ENCODE assay signal across 20 cellular contexts in the genomic region with DNA sequence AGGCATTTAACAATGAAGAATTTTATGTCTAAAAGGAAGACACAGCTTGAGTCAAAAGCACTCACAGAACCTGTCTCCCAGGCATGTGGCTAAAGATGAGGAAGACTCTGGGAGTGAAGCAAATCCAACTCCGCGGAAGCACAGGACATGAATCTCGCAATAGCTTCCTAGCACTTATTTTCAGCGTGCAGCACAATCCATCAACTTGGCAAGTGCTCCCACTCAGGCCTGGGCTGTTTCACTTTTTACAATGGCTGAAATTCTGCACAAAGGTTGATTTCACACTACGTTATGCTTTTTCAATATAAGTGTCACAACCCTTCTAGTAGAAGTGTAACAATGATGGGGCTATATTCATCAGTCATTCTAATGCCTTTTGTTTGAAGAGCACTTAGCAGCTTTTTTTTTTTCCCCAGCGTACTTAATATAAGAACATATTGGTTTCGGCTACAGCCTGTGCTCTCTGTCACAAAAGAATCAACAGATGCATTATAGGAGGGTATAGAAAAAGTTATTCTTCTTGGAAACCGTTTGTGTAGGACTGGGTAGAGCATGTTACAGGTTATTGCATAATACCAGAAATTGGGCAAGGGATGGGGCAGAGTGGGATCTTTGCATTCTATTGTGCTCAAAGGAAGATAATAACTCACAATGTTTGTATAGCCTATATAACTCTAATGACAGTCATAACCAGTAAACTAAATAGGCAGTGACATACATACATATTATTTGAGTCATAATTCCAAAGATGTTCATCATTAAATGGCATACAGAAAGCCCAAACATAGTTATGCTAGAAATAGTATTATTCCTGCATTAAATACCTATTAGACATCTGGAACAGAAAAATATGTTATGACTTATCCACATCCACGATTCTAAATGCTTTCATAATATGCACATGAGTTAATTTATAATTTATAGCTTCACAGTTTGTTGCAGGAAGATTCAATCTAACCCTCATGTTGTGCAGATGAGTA.
"Had no signal": no experiment of that assay in that cellular context is flagged by ENCODE, and none has a peak within 500 bp of the region (broad histone marks: within the 10 kb centered on the region; RNA-seq: fewer than 3 reads in every experiment).

No MANE protein-coding gene starts in this region.

- DNase-seq: activated CD4-positive, alpha-beta T cell treated with anti-CD3 and anti-CD28 coated beads, Interleukin-2, amount 10 ng/mL, durations not matched to agents 24 days and 14 days; activated CD4-positive, CD25-positive, alpha-beta regulatory T cell; activated CD8-positive, alpha-beta memory T cell treated with anti-CD3 and anti-CD28 coated beads, Interleukin-2, amount 50 U/mL, for 4 hours; activated CD8-positive, alpha-beta T cell treated with anti-CD3 and anti-CD28 coated beads, Interleukin-2, amount 10 ng/mL, durations not matched to agents 7 days and 5 days; activated gamma-delta T cell treated with Interleukin-2 at 50 U/mL for 16 hours; activated T-cell treated with anti-CD3 and anti-CD28 coated beads, Interleukin-2, amount 50 U/mL, for 48 hours; anterior cingulate cortex; brain microvascular endothelial cell; hippocampal formation; left ventricle myocardium inferior; mesenchymal stem cell; naive thymus-derived CD8-positive, alpha-beta T cell; nucleus accumbens; stomach had no signal

- H3K27ac Mint-ChIP-seq: activated CD4-positive, alpha-beta T cell treated with anti-CD3 and anti-CD28 coated beads, Interleukin-2, amount 10 ng/mL, durations not matched to agents 24 days and 14 days; activated CD8-positive, alpha-beta T cell treated with anti-CD3 and anti-CD28 coated beads, Interleukin-2, amount 10 ng/mL, durations not matched to agents 7 days and 5 days; activated naive CD8-positive, alpha-beta T cell; naive thymus-derived CD8-positive, alpha-beta T cell; T-helper 2 cell treated with Interferon-gamma antibody and Interleukin-4, amounts not matched to agents 5 μg/mL and 100 μg/mL, for 36 hours had no signal

- H3K9me3 Mint-ChIP-seq: activated CD4-positive, alpha-beta T cell treated with anti-CD3 and anti-CD28 coated beads, Interleukin-2, amount 10 ng/mL, durations not matched to agents 24 days and 14 days; central memory CD8-positive, alpha-beta T cell; naive thymus-derived CD8-positive, alpha-beta T cell; T-helper 2 cell treated with Interferon-gamma antibody and Interleukin-4, amounts not matched to agents 5 μg/mL and 100 μg/mL, for 36 hours had no signal

- H3K4me1 Mint-ChIP-seq: activated CD4-positive, alpha-beta T cell treated with anti-CD3 and anti-CD28 coated beads, Interleukin-2, amount 10 ng/mL, durations not matched to agents 24 days and 14 days; central memory CD8-positive, alpha-beta T cell; naive thymus-derived CD8-positive, alpha-beta T cell had no signal

- H3K36me3 ChIP-seq: brain microvascular endothelial cell, esophagus muscularis mucosa, left ventricle myocardium inferior, stomach had no signal

- FAIRE-seq: keratinocyte had no signal

- H3K9me3 ChIP-seq: esophagus muscularis mucosa, left ventricle myocardium inferior, stomach had no signal

- H3K36me3 Mint-ChIP-seq: activated naive CD8-positive, alpha-beta T cell; naive thymus-derived CD8-positive, alpha-beta T cell had no signal

- H3K27me3 ChIP-seq: brain microvascular endothelial cell, esophagus muscularis mucosa, stomach had no signal

- H3K4me1 ChIP-seq: left ventricle myocardium inferior, stomach had no signal

- H3K4me3 Mint-ChIP-seq: activated CD4-positive, alpha-beta T cell treated with anti-CD3 and anti-CD28 coated beads, Interleukin-2, amount 10 ng/mL, durations not matched to agents 24 days and 14 days; activated CD8-positive, alpha-beta T cell treated with anti-CD3 and anti-CD28 coated beads, Interleukin-2, amount 10 ng/mL, durations not matched to agents 7 days and 5 days; activated naive CD8-positive, alpha-beta T cell; central memory CD8-positive, alpha-beta T cell; naive thymus-derived CD8-positive, alpha-beta T cell; T-helper 2 cell treated with Interferon-gamma antibody and Interleukin-4, amounts not matched to agents 5 μg/mL and 100 μg/mL, for 36 hours had no signal

- ATAC-seq: activated CD8-positive, alpha-beta T cell treated with anti-CD3 and anti-CD28 coated beads, Interleukin-2, amount 10 ng/mL, durations not matched to agents 7 days and 5 days; naive thymus-derived CD8-positive, alpha-beta T cell had no signal

- H3K4me3 ChIP-seq: coronary artery, esophagus muscularis mucosa, left ventricle myocardium inferior, stomach had no signal

- H3K27me3 Mint-ChIP-seq: activated CD4-positive, alpha-beta T cell treated with anti-CD3 and anti-CD28 coated beads, Interleukin-2, amount 10 ng/mL, durations not matched to agents 24 days and 14 days; activated naive CD8-positive, alpha-beta T cell had no signal
